ENCODE assay signal across 23 cellular contexts in genomic region chr2:41579811-41580210, GRCh38.
"Had no signal": no experiment of that assay in that cellular context is flagged by ENCODE, and none has a peak within 500 bp of the region (broad histone marks: within the 10 kb centered on the region; RNA-seq: fewer than 3 reads in every experiment).

No MANE protein-coding gene starts in this region.

- H3K4me3 Mint-ChIP-seq: activated CD4-positive, alpha-beta memory T cell treated with anti-CD3 and anti-CD28 coated beads, Interleukin-2, amount 10 ng/mL, durations not matched to agents 7 days and 5 days; activated CD8-positive, alpha-beta memory T cell treated with anti-CD3 and anti-CD28 coated beads, Interleukin-2, amount 10 ng/mL, durations not matched to agents 7 days and 5 days; activated naive CD8-positive, alpha-beta T cell treated with anti-CD3 and anti-CD28 coated beads for 36 hours; activated T-helper 17 cell treated with anti-CD3 and anti-CD28 coated beads, Interleukin-2, amount 50 U/mL, for 72 hours; effector memory CD8-positive, alpha-beta T cell; immature natural killer cell; naive thymus-derived CD4-positive, alpha-beta T cell; neural progenitor cell; stimulated activated naive CD8-positive, alpha-beta T cell treated with anti-CD3 and anti-CD28 coated beads, Interleukin-15, amount 100 ng/mL, for 72 hours had no signal

- H3K9me3 ChIP-seq: prostate gland, uterus had no signal

- H3K4me2 ChIP-seq: neural progenitor cell had no signal

- H3K4me1 ChIP-seq: heart right ventricle, neural progenitor cell, prostate gland, right atrium auricular region, suprapubic skin, transverse colon, uterus had no signal

- H2AFZ ChIP-seq: neural progenitor cell had no signal

- H3K27me3 Mint-ChIP-seq: activated CD4-positive, alpha-beta memory T cell treated with anti-CD3 and anti-CD28 coated beads, Interleukin-2, amount 10 ng/mL, durations not matched to agents 7 days and 5 days; activated CD8-positive, alpha-beta memory T cell treated with anti-CD3 and anti-CD28 coated beads, Interleukin-2, amount 10 ng/mL, durations not matched to agents 7 days and 5 days; effector memory CD8-positive, alpha-beta T cell; stimulated activated naive CD8-positive, alpha-beta T cell treated with anti-CD3 and anti-CD28 coated beads, Interleukin-15, amount 100 ng/mL, for 72 hours had no signal

- DNase-seq: activated CD4-positive, alpha-beta memory T cell treated with anti-CD3 and anti-CD28 coated beads, Interleukin-2, amount 10 ng/mL, durations not matched to agents 7 days and 5 days; activated CD4-positive, alpha-beta T cell treated with anti-CD3 and anti-CD28 coated beads for 48 hours; activated CD4-positive, CD25-positive, alpha-beta regulatory T cell; activated CD8-positive, alpha-beta memory T cell treated with anti-CD3 and anti-CD28 coated beads, Interleukin-2, amount 10 ng/mL, durations not matched to agents 7 days and 5 days; activated naive CD4-positive, alpha-beta T cell; activated naive CD8-positive, alpha-beta T cell treated with anti-CD3 and anti-CD28 coated beads for 36 hours; activated T-cell treated with anti-CD3 and anti-CD28 coated beads, Interleukin-2, amount 50 U/mL, for 1 hour; effector memory CD8-positive, alpha-beta T cell; heart right ventricle; immature natural killer cell; mesenchymal stem cell; naive thymus-derived CD4-positive, alpha-beta T cell; stimulated activated CD4-positive, alpha-beta T cell treated with anti-CD3 and anti-CD28 coated beads, Interleukin-2, amount 100 ng/mL, for 48 hours; stimulated activated naive CD8-positive, alpha-beta T cell treated with anti-CD3 and anti-CD28 coated beads, Interleukin-15, amount 100 ng/mL, for 72 hours; T-helper 1 cell; T-helper 9 cell; transverse colon; uterus had no signal

- H3K27ac ChIP-seq: heart right ventricle, neural progenitor cell, prostate gland, right atrium auricular region, suprapubic skin, transverse colon, uterus had no signal

- ATAC-seq: activated CD8-positive, alpha-beta memory T cell treated with anti-CD3 and anti-CD28 coated beads, Interleukin-2, amount 10 ng/mL, durations not matched to agents 7 days and 5 days; activated T-helper 17 cell treated with anti-CD3 and anti-CD28 coated beads, Interleukin-2, amount 50 U/mL, for 72 hours; effector memory CD8-positive, alpha-beta T cell; heart right ventricle; naive thymus-derived CD4-positive, alpha-beta T cell; stimulated activated naive CD8-positive, alpha-beta T cell treated with anti-CD3 and anti-CD28 coated beads, Interleukin-15, amount 100 ng/mL, for 72 hours had no signal

- H3K36me3 ChIP-seq: heart right ventricle, neural progenitor cell, prostate gland, right atrium auricular region, suprapubic skin, transverse colon, uterus had no signal

- H3K4me3 ChIP-seq: heart right ventricle, neural progenitor cell, prostate gland, right atrium auricular region, suprapubic skin, transverse colon, uterus had no signal

- H3K27ac Mint-ChIP-seq: activated CD4-positive, alpha-beta memory T cell treated with anti-CD3 and anti-CD28 coated beads, Interleukin-2, amount 10 ng/mL, durations not matched to agents 7 days and 5 days; activated CD8-positive, alpha-beta memory T cell treated with anti-CD3 and anti-CD28 coated beads, Interleukin-2, amount 10 ng/mL, durations not matched to agents 7 days and 5 days; activated naive CD8-positive, alpha-beta T cell treated with anti-CD3 and anti-CD28 coated beads for 36 hours; activated T-helper 17 cell treated with anti-CD3 and anti-CD28 coated beads, Interleukin-2, amount 50 U/mL, for 72 hours; effector memory CD8-positive, alpha-beta T cell; immature natural killer cell; naive thymus-derived CD4-positive, alpha-beta T cell; neural progenitor cell; stimulated activated naive CD8-positive, alpha-beta T cell treated with anti-CD3 and anti-CD28 coated beads, Interleukin-15, amount 100 ng/mL, for 72 hours had no signal

- H3K4me1 Mint-ChIP-seq: activated CD4-positive, alpha-beta memory T cell treated with anti-CD3 and anti-CD28 coated beads, Interleukin-2, amount 10 ng/mL, durations not matched to agents 7 days and 5 days; activated CD8-positive, alpha-beta memory T cell treated with anti-CD3 and anti-CD28 coated beads, Interleukin-2, amount 10 ng/mL, durations not matched to agents 7 days and 5 days; activated naive CD8-positive, alpha-beta T cell treated with anti-CD3 and anti-CD28 coated beads for 36 hours; activated T-helper 17 cell treated with anti-CD3 and anti-CD28 coated beads, Interleukin-2, amount 50 U/mL, for 72 hours; immature natural killer cell; naive thymus-derived CD4-positive, alpha-beta T cell; neural progenitor cell; stimulated activated naive CD8-positive, alpha-beta T cell treated with anti-CD3 and anti-CD28 coated beads, Interleukin-15, amount 100 ng/mL, for 72 hours had no signal

- H3K36me3 Mint-ChIP-seq: activated CD8-positive, alpha-beta memory T cell treated with anti-CD3 and anti-CD28 coated beads, Interleukin-2, amount 10 ng/mL, durations not matched to agents 7 days and 5 days; activated naive CD8-positive, alpha-beta T cell treated with anti-CD3 and anti-CD28 coated beads for 36 hours; neural progenitor cell had no signal

- H3K9ac ChIP-seq: neural progenitor cell had no signal

- H3K27me3 ChIP-seq: heart right ventricle, neural progenitor cell, right atrium auricular region, suprapubic skin, transverse colon, uterus had no signal
